In genomic region chr13:97223711-97224461, GRCh38 we compare ENCODE assay signal across 8 cellular contexts. TPM values are rescaled to one million over a fixed set of nuclear protein-coding genes. Genes with fewer than 3 reads are reported as not detected.
DNase-seq lines count a peak whose midpoint lies in the region; ATAC-seq, FAIRE-seq and TF ChIP-seq lines count a peak whose summit lies in the region.

No MANE protein-coding gene starts in this region.

- dilution Hi-C loops in keratinocyte (cut with MboI; ENCODE audit: extremely low pct_ligation_motif_present, low sequenced_read_pairs) = no loop called here

- peak overlapping the region; percentile 87 for H3K9ac ChIP-seq in keratinocyte (ENCODE audit: control insufficient read depth, extremely low read depth, insufficient read depth, low read length)

- H3K4me1 ChIP-seq in keratinocyte (ENCODE audit: control insufficient read depth, extremely low read depth, insufficient read depth, low read length) = peaks cover 37% of the 10 kb centered on the region
- peaks cover 11 to 16% of the 10 kb centered on the region in 2 donors for H3K4me1 ChIP-seq in small intestine (ENCODE audit: control insufficient read depth in 2 of 2, insufficient read depth in 1 of 2, low read depth in 1 of 2, low read length in 1 of 2)

- POLR2A ChIA-PET in RWPE1 (lab: Yijun Ruan, JAX; ENCODE audit: low non-redundant PET) = no interaction called here

- H3K27ac ChIP-seq in RWPE1 = peak overlapping the region; percentile 94
- H3K27ac ChIP-seq in keratinocyte (ENCODE audit: control insufficient read depth, insufficient read depth, low read length) = peak overlapping the region; percentile 92
- peak overlapping the region; percentile 25 to 97 for H3K27ac ChIP-seq in small intestine (ENCODE audit: low read depth in 1 of 2, low read length in 1 of 2)

- ATAC-seq in GM21619 (IDR thresholded peaks at IDR 0.05; ENCODE audit: unreplicated experiment) = no peak

- DNase-seq in NCI-H1105 treated with DMSO at 0.1 percent for 48 hours (lab: John Stamatoyannopoulos, UW) = peak; percentile 38
- no peak for DNase-seq in NCI-H1105 (lab: John Stamatoyannopoulos, UW)
- peak; percentile 60 for DNase-seq in HS-5 (ENCODE audit: low read depth)
- DNase-seq in RWPE1 (ENCODE audit: low spot score) = peak; percentile 63
- DNase-seq in bronchial epithelial cell (ENCODE audit: low read depth) = peak; percentile 83
- DNase-seq in keratinocyte (ENCODE audit: low read depth, low spot score) = peak; percentile 52
- DNase-seq in small intestine = peak; percentile 80

- FAIRE-seq in bronchial epithelial cell (lab: Jason Lieb, UNC) (no peak), keratinocyte (lab: Jason Lieb, UNC) (no peak), small intestine (lab: Jason Lieb, UNC) (no peak)

- CTCF ChIA-PET in RWPE1 (lab: Yijun Ruan, JAX) = interaction anchor here (0.6 to 3.0 kb wide), 9 partner anchors 11 to 141 kb away, joined by 3 to 19 read pairs (median 4); no protein-coding TSS in a partner anchor

- H2AFZ ChIP-seq in keratinocyte (ENCODE audit: control insufficient read depth, low read length) = no peak overlapping the region

- H3K4me2 ChIP-seq in keratinocyte (ENCODE audit: control insufficient read depth, extremely low read depth, insufficient read depth, low read depth, low read length) = peak overlapping the region; percentile 98

- no peaks in the 10 kb centered on the region for H3K27me3 ChIP-seq in bronchial epithelial cell (ENCODE audit: control insufficient read depth, insufficient read depth, low read length)
- no peaks in the 10 kb centered on the region for H3K27me3 ChIP-seq in keratinocyte (ENCODE audit: control insufficient read depth, extremely low read depth, insufficient read depth, low read length)
- H3K27me3 ChIP-seq in small intestine (ENCODE audit: control insufficient read depth in 2 of 2, insufficient read depth in 2 of 2, low read length in 2 of 2) = no peaks in the 10 kb centered on the region

- no peaks in the 10 kb centered on the region for H4K20me1 ChIP-seq in keratinocyte (ENCODE audit: control insufficient read depth, extremely low read depth, insufficient read depth, low read length)

- 2 to 9% (median 3%) methylated on average over 9 of the region's 9 CpGs for WGBS in small intestine, 3 donors

- H3K36me3 ChIP-seq in bronchial epithelial cell (ENCODE audit: control insufficient read depth, insufficient read depth, low read length) (peaks cover 1% of the 10 kb centered on the region), keratinocyte (ENCODE audit: control insufficient read depth in 2 of 2, extremely low read depth in 1 of 2, insufficient read depth in 2 of 2, low read length in 2 of 2) (no peaks in the 10 kb centered on the region), small intestine (ENCODE audit: control insufficient read depth in 2 of 2, insufficient read depth in 2 of 2, low read length in 2 of 2) (no peaks in the 10 kb centered on the region)

- TF ChIP-seq CTCF in RWPE1 (conservative IDR thresholded peaks at IDR 0.05; ENCODE audit: low read depth) (no peak), bronchial epithelial cell (IDR thresholded peaks at IDR 0.05; ENCODE audit: insufficient read depth, low read length, severe bottlenecking) (no peak), keratinocyte (optimal IDR thresholded peaks at IDR 0.05 in 1 of 3, IDR thresholded peaks at IDR 0.05 in 1 of 3, conservative IDR thresholded peaks at IDR 0.05 in 1 of 3; ENCODE audit: extremely low read depth in 1 of 3, insufficient read depth in 2 of 3, low read length in 3 of 3) (no peak)

- H3K4me3 ChIP-seq in bronchial epithelial cell (ENCODE audit: low read depth, low read length) (peak overlapping the region; percentile 51), keratinocyte (ENCODE audit: control insufficient read depth in 2 of 3, extremely low read depth in 1 of 3, insufficient read depth in 2 of 3, low read depth in 1 of 3, low read length in 3 of 3) (peak overlapping the region; percentile 64 to 90 (median 83)), small intestine (ENCODE audit: low read depth in 1 of 2, low read length in 2 of 2) (peak overlapping the region; percentile 59 to 89)

- H3K9me3 ChIP-seq in keratinocyte (ENCODE audit: control insufficient read depth, low read depth, low read length) (no peaks in the 10 kb centered on the region), small intestine (ENCODE audit: control insufficient read depth, low read depth) (no peaks in the 10 kb centered on the region)

- no peaks in the 10 kb centered on the region for H3K9me1 ChIP-seq in keratinocyte (ENCODE audit: control insufficient read depth, extremely low read depth, insufficient read depth, low read length)

- peaks cover 57% of the 10 kb centered on the region for H3K79me2 ChIP-seq in keratinocyte (ENCODE audit: control insufficient read depth, insufficient read depth, low read length)

RNA-seq across cellular contexts. Expression of gene MBNL2, which starts 1.8 kb away (rescaled TPM):
- 12.4 and 12.7 TPM in 2 replicates for total RNA-seq in bronchial epithelial cell
- polyA plus RNA-seq in keratinocyte = 19.3 to 28.4 TPM (median 22.2 TPM) in 3 replicates
- 14.7 TPM for polyA plus RNA-seq in keratinocyte (2011; ENCODE audit: low read depth)
- polyA plus RNA-seq in keratinocyte (2011; cell fraction: cytosol; rRNA removed) = 16.1 and 24.4 TPM in 2 replicates
- 26.1 and 29.2 TPM in 2 replicates for polyA plus RNA-seq in keratinocyte (2011; cell fraction: nucleus; rRNA removed)
- 13.4 and 18.6 TPM in 2 replicates for polyA plus RNA-seq in keratinocyte (2012; ENCODE audit: low replicate concordance)
- 20.2 to 86.3 TPM (median 68.7 TPM) in 3 replicates for polyA minus RNA-seq in keratinocyte
- 22.8 TPM for polyA minus RNA-seq in keratinocyte (2011; cell fraction: cytosol; rRNA and poly(A)+ RNA removed)
- polyA minus RNA-seq in keratinocyte (2011; cell fraction: nucleus; rRNA and poly(A)+ RNA removed) = 28.5 and 52.8 TPM in 2 replicates
- 10 to 100 TPM; 12.1 to 13.6 (median 12.7) TPM for polyA plus RNA-seq in small intestine
